Comparison of ENCODE assay signal across 10 cellular contexts in the genomic region with DNA sequence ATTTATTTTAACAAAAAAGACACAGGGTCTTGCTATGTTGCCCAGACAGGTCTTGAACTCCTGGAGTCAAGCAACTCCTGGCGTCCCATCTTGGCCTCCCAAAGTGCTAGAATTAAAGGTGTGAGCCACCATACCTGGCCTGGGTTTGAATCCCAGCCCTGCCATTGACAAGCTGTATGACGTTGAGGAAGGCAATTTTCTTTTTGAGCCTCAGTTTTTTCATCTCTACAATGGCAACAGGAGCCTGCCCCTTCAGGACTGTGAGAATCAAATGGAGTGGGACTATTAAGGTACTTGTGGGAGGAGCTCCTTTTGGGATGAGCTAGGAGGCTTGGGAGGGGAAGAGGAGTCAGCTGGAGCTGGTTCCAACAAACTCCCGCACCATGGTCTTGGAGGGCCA. TPM values are rescaled to one million over a fixed set of nuclear protein-coding genes. Genes with fewer than 3 reads are reported as not detected.
DNase-seq lines count a peak whose midpoint lies in the region; ATAC-seq and TF ChIP-seq lines count a peak whose summit lies in the region.
"Had no signal": no experiment of that assay in that cellular context is flagged by ENCODE, and none has a peak within 500 bp of the region (broad histone marks: within the 10 kb centered on the region; RNA-seq: fewer than 3 reads in every experiment).

No MANE protein-coding gene starts in this region.

- no peak for ATAC-seq in HCT116
- ATAC-seq in right cardiac atrium, result no peak
- ATAC-seq in sciatic nerve, result no peak
- no peak for ATAC-seq in HG02571 (IDR thresholded peaks at IDR 0.05; ENCODE audit: unreplicated experiment)

- no peak for TF ChIP-seq POLR2A in HCT116 (IDR thresholded peaks at IDR 0.05; ENCODE audit: borderline replicate concordance, extremely low read depth, insufficient read depth, insufficient read length)

- peaks cover 70 to 90% of the 10 kb centered on the region in 2 experiments for H3K4me1 ChIP-seq in HCT116 (ENCODE audit: control insufficient read depth in 1 of 2, insufficient read depth in 2 of 2, low read length in 2 of 2)
- peaks cover 45% of the 10 kb centered on the region for H3K4me1 ChIP-seq in right cardiac atrium (ENCODE audit: control insufficient read depth, insufficient read depth, low read length)

- CTCF ChIA-PET in HCT116 (lab: Charles Lee), result interaction anchor here (2.5 kb wide), 1 partner anchor 13 kb away, joined by 6 read pairs; no protein-coding TSS in a partner anchor

- TF ChIP-seq RAD21 in HCT116 (IDR thresholded peaks at IDR 0.05; ENCODE audit: low read depth), result no peak

- H3K9me2 ChIP-seq in HCT116 (ENCODE audit: insufficient read depth), result no peaks in the 10 kb centered on the region

- intact Hi-C loops in HCT116 (cut with micrococcal nuclease) (no loop called here), right cardiac atrium (cut with DNase I) (no loop called here), sciatic nerve (cut with DNase I) (no loop called here)

- peak overlapping the region; percentile 95 for H3K4me2 ChIP-seq in HCT116 (ENCODE audit: low read length)

- H3K4me3 ChIP-seq in HCT116 (replicated peaks in 1 of 2; ENCODE audit: low read depth in 1 of 2, low read length in 2 of 2), result no peak overlapping the region
- no peak overlapping the region for H3K4me3 ChIP-seq in SK-N-MC
- no peak overlapping the region for H3K4me3 ChIP-seq in right cardiac atrium (ENCODE audit: low read length)
- no peak overlapping the region for H3K4me3 ChIP-seq in skin epidermis

- H3K79me2 ChIP-seq in HCT116 (ENCODE audit: insufficient read depth, low read length), result peaks cover 21% of the 10 kb centered on the region

- no peaks in the 10 kb centered on the region for H4K20me1 ChIP-seq in HCT116 (ENCODE audit: insufficient read depth)

- H3K36me3 ChIP-seq in HCT116 (ENCODE audit: control insufficient read depth in 1 of 2, insufficient read depth in 2 of 2, low read length in 2 of 2) (no peaks in the 10 kb centered on the region), SK-N-MC (ENCODE audit: insufficient read depth, low read length) (no peaks in the 10 kb centered on the region)

- H3K9me3 ChIP-seq in HCT116 (ENCODE audit: control insufficient read depth in 1 of 2, insufficient read depth in 1 of 2, low read depth in 1 of 2, low read length in 2 of 2) (no peaks in the 10 kb centered on the region), SK-N-MC (ENCODE audit: low read depth, low read length) (no peaks in the 10 kb centered on the region), right cardiac atrium (ENCODE audit: control insufficient read depth, low read length) (no peaks in the 10 kb centered on the region)

- POLR2A ChIA-PET in HCT116 (lab: Charles Lee), result no interaction called here

- no peak for DNase-seq in HCT116 (ENCODE audit: low read depth, low spot score)
- DNase-seq in SK-N-MC (ENCODE audit: low read depth, low spot score), result no peak
- no peak for DNase-seq in right cardiac atrium
- no peak for DNase-seq in sciatic nerve (ENCODE audit: low spot score)
- no peak for DNase-seq in activated naive CD4-positive, alpha-beta T cell (lab: John Stamatoyannopoulos, UW)
- no peak for DNase-seq in stimulated activated naive CD4-positive, alpha-beta T cell (lab: John Stamatoyannopoulos, UW)
- DNase-seq: GF-D8 had no signal

- no peak overlapping the region for H2AFZ ChIP-seq in HCT116 (ENCODE audit: low read depth, low read length, poor library complexity, severe bottlenecking)

- H3K27me3 ChIP-seq in HCT116 (ENCODE audit: insufficient read depth, low read length), result no peaks in the 10 kb centered on the region
- H3K27me3 ChIP-seq in right cardiac atrium (ENCODE audit: control insufficient read depth, insufficient read depth), result no peaks in the 10 kb centered on the region

- BruUV-seq in HCT116 (replicated peaks; lab: Mats Ljungman, UMichigan), result no TSS peak

- no peak for TF ChIP-seq CTCF in HCT116 (IDR thresholded peaks at IDR 0.05 in 2 of 3, conservative IDR thresholded peaks at IDR 0.05 in 1 of 3; ENCODE audit: borderline replicate concordance in 1 of 3, insufficient read depth in 1 of 3, low read depth in 2 of 3, low read length in 2 of 3)

- RAD21 ChIA-PET in HCT116 (lab: Charles Lee; ENCODE audit: low non-redundant PET in 1 of 2, low total read pairs in 2 of 2, uncharacterized antibody in 2 of 2, unreplicated experiment in 2 of 2), result no interaction called here

- H3K9ac ChIP-seq in HCT116 (ENCODE audit: low read length), result peak overlapping the region; percentile 99; the same call in 1 of the 2 replicates
- H3K9ac ChIP-seq in SK-N-MC (ENCODE audit: insufficient read length), result no peak overlapping the region

- H3K27ac ChIP-seq in HCT116 (ENCODE audit: low read depth, low read length) (peak overlapping the region; percentile 91), SK-N-MC (peak overlapping the region; percentile 74), right cardiac atrium (ENCODE audit: low read length) (peak overlapping the region; percentile 45), skin epidermis (peak overlapping the region in 15 of 21 experiments; percentile 24 to 99 (median 55))

- WGBS in right cardiac atrium, result 80% methylated on average over 3 of the region's 3 CpGs

TF ChIP-seq in HCT116, 20 proteins besides CTCF, POLR2A, EP300 and RAD21:
- TF ChIP-seq EGR1 (IDR thresholded peaks at IDR 0.05; ENCODE audit: low read depth), result no peak
- TF ChIP-seq CEBPB (IDR thresholded peaks at IDR 0.05; ENCODE audit: low read depth), result no peak
- TF ChIP-seq FOSL1 (IDR thresholded peaks at IDR 0.05; ENCODE audit: low read depth), result no peak
- TF ChIP-seq, protein P1, sequence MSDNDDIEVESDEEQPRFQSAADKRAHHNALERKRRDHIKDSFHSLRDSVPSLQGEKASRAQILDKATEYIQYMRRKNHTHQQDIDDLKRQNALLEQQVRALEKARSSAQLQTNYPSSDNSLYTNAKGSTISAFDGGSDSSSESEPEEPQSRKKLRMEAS (IDR thresholded peaks at IDR 0.05), result no peak
- TF ChIP-seq SIN3A (IDR thresholded peaks at IDR 0.05; ENCODE audit: low read depth), result no peak
- TF ChIP-seq JUND (IDR thresholded peaks at IDR 0.05), result no peak
- no peak for TF ChIP-seq ELF1 (IDR thresholded peaks at IDR 0.05; ENCODE audit: borderline replicate concordance, low read depth)
- TF ChIP-seq CBX3 (IDR thresholded peaks at IDR 0.05; ENCODE audit: low read depth), result no peak
- TF ChIP-seq YY1 (IDR thresholded peaks at IDR 0.05; ENCODE audit: extremely low read depth, insufficient replicate concordance, low read depth, low read length), result no peak
- no peak for TF ChIP-seq EZH2 (IDR thresholded peaks at IDR 0.05)
- TF ChIP-seq TCF7L2 (IDR thresholded peaks at IDR 0.05; ENCODE audit: borderline replicate concordance, extremely low read depth, insufficient read depth, insufficient read length), result no peak

RNA-seq across cellular contexts. Expression of a gene that starts 6.2 kb away (rescaled TPM):
- total RNA-seq in HCT116 (2021; ENCODE audit: unreplicated experiment) (35.1 TPM), right cardiac atrium (10 to 100 TPM; 26.2 to 39.0 (median 29.1) TPM), sciatic nerve (74.4 TPM)
- 38.1 and 46.6 TPM in 2 replicates for polyA plus RNA-seq in HCT116 (2012)
- 28.3 TPM for polyA plus RNA-seq in right cardiac atrium

RNA-seq across cellular contexts. Expression of a gene that starts 27.5 kb away (rescaled TPM):
- total RNA-seq in HCT116 (2021; ENCODE audit: unreplicated experiment), result 117 TPM
- polyA plus RNA-seq in HCT116 (2012), result 37.2 and 38.7 TPM in 2 replicates
- total RNA-seq in right cardiac atrium, result 1 to 10 TPM; 1.0 to 1.8 (median 1.3) TPM
- 0.36 TPM for polyA plus RNA-seq in right cardiac atrium
- total RNA-seq in sciatic nerve, result 1.0 TPM

RNA-seq across cellular contexts. Expression of a gene that starts 49.3 kb away (rescaled TPM):
- total RNA-seq in HCT116 (2021; ENCODE audit: unreplicated experiment) (not detected), right cardiac atrium (1 to 10 TPM in 1 of 4 donors, under 1 TPM in 3; 0.74 to 1.4 (median 0.86) TPM), sciatic nerve (not detected)
- 0.29 and 1.5 TPM in 2 replicates for polyA plus RNA-seq in HCT116 (2012)
- polyA plus RNA-seq in right cardiac atrium, result 0.27 TPM
- total RNA-seq: CD4-positive, CD25-positive, alpha-beta regulatory T cell had no signal
- polyA plus RNA-seq: CD4-positive, CD25-positive, alpha-beta regulatory T cell had no signal

Comparison
In these comparisons a context has a peak if more than half of its experiments do, and no peak if none do; other contexts are left out.
1. RNA of a gene that starts 27.5 kb away (total RNA-seq): 117 TPM in HCT116 (single experiment); 1.0 to 1.8 TPM in right cardiac atrium and 1.0 TPM in sciatic nerve (single experiment); every median in the first group is over 10 times any median in the second.
2. Peak in every context shown above with its lines, with median percentiles within 50 percentile points of each other: H3K27ac ChIP-seq.